9 cellular contexts compared by ENCODE assay signal in genomic region chr13:98171806-98172569, GRCh38. TPM values are rescaled to one million over a fixed set of nuclear protein-coding genes. Genes with fewer than 3 reads are reported as not detected.
DNase-seq lines count a peak whose midpoint lies in the region; ATAC-seq and TF ChIP-seq lines count a peak whose summit lies in the region.
"Had no signal": no experiment of that assay in that cellular context is flagged by ENCODE, and none has a peak within 500 bp of the region (broad histone marks: within the 10 kb centered on the region; RNA-seq: fewer than 3 reads in every experiment).

No MANE protein-coding gene starts in this region.

- H3K27me3 ChIP-seq in hepatocyte (no peaks in the 10 kb centered on the region), psoas muscle (ENCODE audit: insufficient read depth in 3 of 3, low read length in 2 of 3) (no peaks in the 10 kb centered on the region)

- H3K9me2 ChIP-seq in hepatocyte (replicated peaks; ENCODE audit: insufficient read depth): no peaks in the 10 kb centered on the region

- no peaks in the 10 kb centered on the region for H3K36me3 ChIP-seq in hepatocyte (replicated peaks; ENCODE audit: insufficient read depth, low read depth)
- no peaks in the 10 kb centered on the region for H3K36me3 ChIP-seq in psoas muscle (ENCODE audit: insufficient read depth in 1 of 2, low read depth in 1 of 2)

- peak; percentile 61 for DNase-seq in ELF-1 (ENCODE audit: low read depth, low spot score)
- peak in 49 of 58 donors; percentile 5 to 70 (median 38) for DNase-seq in anterior cingulate cortex (lab: John Stamatoyannopoulos, UW)
- DNase-seq in hepatocyte (ENCODE audit: low spot score): no peak
- peak; percentile 60 to 72 for DNase-seq in psoas muscle
- no peak for DNase-seq in NCI-H2029 (lab: John Stamatoyannopoulos, UW)
- DNase-seq in NCI-H1092 treated with DMSO at 0.1 percent for 48 hours (lab: John Stamatoyannopoulos, UW): no peak
- DNase-seq: activated CD8-positive, alpha-beta T cell treated with anti-CD3 and anti-CD28 coated beads for 36 hours had no signal

- peak overlapping the region; percentile 29 for H2AFZ ChIP-seq in hepatocyte

- ATAC-seq in psoas muscle: peak; percentile 53 to 85 (median 67)
- no peak for ATAC-seq in HG03565 (IDR thresholded peaks at IDR 0.05; ENCODE audit: unreplicated experiment)
- ATAC-seq in GM19455 (IDR thresholded peaks at IDR 0.05; ENCODE audit: unreplicated experiment): no peak
- ATAC-seq: activated CD8-positive, alpha-beta T cell treated with anti-CD3 and anti-CD28 coated beads for 36 hours had no signal

- peak overlapping the region; percentile 71 for H3K27ac ChIP-seq in hepatocyte
- peak overlapping the region; percentile 30 for H3K27ac ChIP-seq in psoas muscle

- H3K4me3 ChIP-seq in hepatocyte (no peak overlapping the region), psoas muscle (peak overlapping the region; percentile 31)

- peak overlapping the region; percentile 69 for H3K4me2 ChIP-seq in hepatocyte

- 28% methylated on average over 19 of the region's 19 CpGs for WGBS in hepatocyte (ENCODE audit: low lambda C conversion rate, missing lambda C conversion rate)
- 26 to 31% (median 28%) methylated on average over 19 of the region's 19 CpGs for WGBS in psoas muscle, 3 donors

- H3K79me2 ChIP-seq in hepatocyte: peaks cover 85% of the 10 kb centered on the region

- H3K9me3 ChIP-seq in hepatocyte (ENCODE audit: low read depth) (no peaks in the 10 kb centered on the region), psoas muscle (no peaks in the 10 kb centered on the region)

- H3K4me1 ChIP-seq in hepatocyte (ENCODE audit: insufficient read depth) (peaks cover 42% of the 10 kb centered on the region), psoas muscle (peaks cover 28% of the 10 kb centered on the region)

- no peak for TF ChIP-seq CTCF in hepatocyte (IDR thresholded peaks at IDR 0.05; ENCODE audit: poor library complexity)
- TF ChIP-seq CTCF in psoas muscle (IDR thresholded peaks at IDR 0.05): no peak

- intact Hi-C loops in psoas muscle (cut with DNase I): no loop called here

- peaks cover 5% of the 10 kb centered on the region for H4K20me1 ChIP-seq in hepatocyte (ENCODE audit: insufficient read depth, poor library complexity, severe bottlenecking)

RNA-seq across cellular contexts. Expression of gene RNF113B, which starts 5.1 kb away (rescaled TPM):
- not detected in 2 replicates for total RNA-seq in hepatocyte
- 0.94 TPM in 1 of 2 replicates, not detected in the other for polyA plus RNA-seq in hepatocyte
- total RNA-seq in psoas muscle: not detected
- polyA plus RNA-seq in psoas muscle: not detected
- total RNA-seq: activated CD8-positive, alpha-beta T cell treated with anti-CD3 and anti-CD28 coated beads for 36 hours had no signal

RNA-seq across cellular contexts. Expression of gene FARP1, which starts 29.1 kb away (rescaled TPM):
- 29.0 and 35.5 TPM in 2 replicates for total RNA-seq in hepatocyte
- polyA plus RNA-seq in hepatocyte: 68.7 and 74.7 TPM in 2 replicates
- 10 to 100 TPM in 3 of 4 donors, 1 to 10 TPM in 1; 9.2 to 19.4 (median 13.0) TPM for total RNA-seq in psoas muscle
- 1 to 10 TPM; 5.7 to 7.5 (median 6.0) TPM for polyA plus RNA-seq in psoas muscle

Comparison
In these comparisons a context has a peak if more than half of its experiments do, and no peak if none do; other contexts are left out.
1. DNase-seq: peak in ELF-1 (single experiment), anterior cingulate cortex (49 of 58) and psoas muscle (2 of 2); none in hepatocyte (single experiment), NCI-H2029 (single experiment) and NCI-H1092 treated with DMSO at 0.1 percent for 48 hours (single experiment).
2. ATAC-seq: peak in psoas muscle (4 of 4); none in HG03565 (single experiment) and GM19455 (single experiment).